ENCODE assay signal across 8 cellular contexts in the genomic region with DNA sequence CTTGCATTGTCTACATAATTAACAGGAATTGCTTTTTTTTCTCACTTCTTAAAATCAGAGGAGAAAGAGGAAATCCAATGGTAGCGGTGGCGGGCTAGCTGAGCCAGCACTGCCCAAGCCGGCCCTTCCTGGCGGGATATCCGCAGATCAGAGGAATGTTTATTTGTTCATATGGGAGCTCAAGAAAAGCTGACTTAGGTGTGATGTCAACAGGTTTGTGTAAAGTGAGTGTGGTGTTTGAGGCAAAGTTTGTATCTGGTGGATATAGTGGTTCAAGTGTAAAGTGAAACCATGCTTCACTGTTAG. TPM values are rescaled to one million over a fixed set of nuclear protein-coding genes. Genes with fewer than 3 reads are reported as not detected.
DNase-seq lines count a peak whose midpoint lies in the region; ATAC-seq and TF ChIP-seq lines count a peak whose summit lies in the region.

No MANE protein-coding gene starts in this region.

- DNase-seq in H4 (ENCODE audit: low spot score) (peak; percentile 6), T-cell (peak in 4 of 34 experiments; percentile 0 to 7 (median 1)), fibroblast of villous mesenchyme (ENCODE audit: low read depth) (no peak), sigmoid colon (no peak), dedifferentiated amniotic fluid mesenchymal stem cell (ENCODE audit: extremely low spot score) (no peak), NCI-H2171 treated with DMSO at 0.1 percent for 48 hours (lab: John Stamatoyannopoulos, UW) (no peak)

- intact Hi-C loops in sigmoid colon (cut with DNase I), result loop anchor here (2.0 kb wide), 1 partner anchor 85 kb away; no protein-coding TSS in a partner anchor

- ATAC-seq in T-cell (replicated peaks in 1 of 4), result no peak
- no peak for ATAC-seq in GM18867 (IDR thresholded peaks at IDR 0.05; ENCODE audit: unreplicated experiment)
- ATAC-seq in GM21526 (IDR thresholded peaks at IDR 0.05; ENCODE audit: low FRiP score, unreplicated experiment), result no peak

- H3K27me3 ChIP-seq in sigmoid colon, result no peaks in the 10 kb centered on the region

- no peaks in the 10 kb centered on the region for H3K27me3 Mint-ChIP-seq in T-cell

- no peaks in the 10 kb centered on the region for H3K36me3 ChIP-seq in sigmoid colon

- no peak for TF ChIP-seq POLR2A in sigmoid colon (IDR thresholded peaks at IDR 0.05)

- H3K4me3 Mint-ChIP-seq in T-cell, result peak overlapping the region; percentile 83 to 88 (median 88)

- POLR2A ChIA-PET in T-cell (lab: Charles Lee), result interaction anchor here (0.6 to 1.3 kb wide), 4 partner anchors 175 to 481 kb away, joined by 3 to 5 read pairs (median 3); partner anchors contain the start of gene UBE2D3 (in 1 of the 2)

- H3K4me1 Mint-ChIP-seq in T-cell, result peaks cover 40 to 44% (median 42%) of the 10 kb centered on the region in 3 donors

- TF ChIP-seq CTCF in fibroblast of villous mesenchyme (IDR thresholded peaks at IDR 0.05; ENCODE audit: insufficient read depth, low read depth, low read length) (no peak), sigmoid colon (IDR thresholded peaks at IDR 0.05) (no peak)

- TF ChIP-seq EP300 in sigmoid colon (IDR thresholded peaks at IDR 0.05), result no peak

- H3K36me3 Mint-ChIP-seq in T-cell, result peaks cover 2% of the 10 kb centered on the region

- H3K4me1 ChIP-seq in sigmoid colon, result peaks cover 0 to 16% (median 10%) of the 10 kb centered on the region in 4 donors

- peak overlapping the region; percentile 81 for H3K4me3 ChIP-seq in fibroblast of villous mesenchyme (ENCODE audit: low read depth, low read length)
- peak overlapping the region; percentile 49 to 66 (median 56) for H3K4me3 ChIP-seq in sigmoid colon

- peak overlapping the region in 2 of 4 donors; percentile 34 to 76 for H3K27ac ChIP-seq in sigmoid colon

- WGBS in sigmoid colon, 2 donors, result 3 to 7% methylated on average over 5 of the region's 5 CpGs

- H3K27ac Mint-ChIP-seq in T-cell, result peak overlapping the region; percentile 91 to 95

- no peaks in the 10 kb centered on the region for H3K9me3 ChIP-seq in sigmoid colon

- no peaks in the 10 kb centered on the region for H3K9me3 Mint-ChIP-seq in T-cell

- CTCF ChIA-PET in T-cell (lab: Charles Lee), result interaction anchor here in 1 of 2 donors (0.5 to 1.8 kb wide), 8 partner anchors 60 to 746 kb away, joined by 3 to 9 read pairs (median 3); no protein-coding TSS in a partner anchor

RNA-seq across cellular contexts. Expression of gene SLC39A8, which starts 0.5 kb away (rescaled TPM):
- 28.8 and 38.9 TPM in 2 replicates for total RNA-seq in H4 (2014; rRNA removed; shearing (Covaris generic))
- total RNA-seq in T-cell (10 to 100 TPM; 19.2 to 23.0 (median 19.9) TPM), fibroblast of villous mesenchyme (7.1 and 38.4 TPM in 2 replicates), sigmoid colon (1 to 10 TPM; 3.2 to 7.7 (median 5.6) TPM)
- 10 to 100 TPM; 18.0 to 44.5 (median 18.7) TPM for polyA plus RNA-seq in sigmoid colon
